In genomic region chr10:10131984-10132383, GRCh38 we compare ENCODE assay signal across 23 cellular contexts.
"Had no signal": no experiment of that assay in that cellular context is flagged by ENCODE, and none has a peak within 500 bp of the region (broad histone marks: within the 10 kb centered on the region; RNA-seq: fewer than 3 reads in every experiment).

No MANE protein-coding gene starts in this region.

- DNase-seq: activated gamma-delta T cell treated with Interleukin-2 at 50 U/mL for 16 hours; activated T-cell treated with anti-CD3 and anti-CD28 coated beads, Interleukin-2, amount 50 U/mL, for 1 hour; aorta; brain microvascular endothelial cell; central memory CD4-positive, alpha-beta T cell; dorsolateral prefrontal cortex; foreskin melanocyte; hypothalamus; mucosa of descending colon; occipital lobe; posterior cingulate gyrus; sigmoid colon; spleen; stimulated activated CD4-positive, alpha-beta T cell treated with anti-CD3 and anti-CD28 coated beads, Interleukin-4, amount 100 ng/mL, for 1 hour; stimulated activated naive CD4-positive, alpha-beta T cell treated with Interleukin-2 at 50 U/mL for 16 hours; T-helper 1 cell; tibial artery had no signal

- H3K9me3 Mint-ChIP-seq: activated naive CD4-positive, alpha-beta T cell treated with anti-CD3 and anti-CD28 coated beads, Interleukin-2, amount 50 U/mL, for 24 hours; neural crest cell had no signal

- H3K36me3 Mint-ChIP-seq: activated naive CD4-positive, alpha-beta T cell treated with anti-CD3 and anti-CD28 coated beads, Interleukin-2, amount 50 U/mL, for 24 hours; WTC11 had no signal

- H3K27ac Mint-ChIP-seq: activated naive CD4-positive, alpha-beta T cell treated with anti-CD3 and anti-CD28 coated beads, Interleukin-2, amount 50 U/mL, for 24 hours; WTC11 had no signal

- H3K4me3 ChIP-seq: dorsolateral prefrontal cortex, esophagus muscularis mucosa, mucosa of descending colon, sigmoid colon, spleen, tibial artery had no signal

- H3K4me3 Mint-ChIP-seq: activated naive CD4-positive, alpha-beta T cell treated with anti-CD3 and anti-CD28 coated beads, Interleukin-2, amount 50 U/mL, for 24 hours; neural crest cell; WTC11 had no signal

- FAIRE-seq: colon, islet of Langerhans had no signal
